8 cellular contexts compared by ENCODE assay signal in genomic region chr9:136484153-136485048, GRCh38. TPM values are rescaled to one million over a fixed set of nuclear protein-coding genes. Genes with fewer than 3 reads are reported as not detected.
A peak's percentile ranks its signal among the peaks of the same experiment; 100 is the strongest.
DNase-seq lines count a peak whose midpoint lies in the region; ATAC-seq, FAIRE-seq and TF ChIP-seq lines count a peak whose summit lies in the region.

No MANE protein-coding gene starts in this region.

- dilution Hi-C loops in keratinocyte (cut with MboI; ENCODE audit: extremely low pct_ligation_motif_present, low sequenced_read_pairs), result no loop called here

- no peaks in the 10 kb centered on the region for H3K9me3 Mint-ChIP-seq in activated naive CD8-positive, alpha-beta T cell treated with anti-CD3 and anti-CD28 coated beads, Interleukin-2, amount 50 U/mL, for 24 hours

- peak; percentile 54 for DNase-seq in ELR (ENCODE audit: low read depth)
- no peak for DNase-seq in activated naive CD8-positive, alpha-beta T cell treated with anti-CD3 and anti-CD28 coated beads, Interleukin-2, amount 50 U/mL, for 24 hours
- DNase-seq in keratinocyte (ENCODE audit: low read depth, low spot score), result peak; percentile 50
- DNase-seq in NK-92 treated with Interleukin-12 subunit alpha and Interleukin-12 subunit beta, amount 100 ng/mL, for 24 hours (lab: John Stamatoyannopoulos, UW), result no peak

- H3K79me2 ChIP-seq in Loucy (ENCODE audit: insufficient read depth, low read length) (peaks cover 34% of the 10 kb centered on the region), keratinocyte (ENCODE audit: control insufficient read depth, insufficient read depth, low read length) (peaks cover 31% of the 10 kb centered on the region)

- peaks cover 27% of the 10 kb centered on the region for H3K4me1 Mint-ChIP-seq in activated naive CD8-positive, alpha-beta T cell treated with anti-CD3 and anti-CD28 coated beads, Interleukin-2, amount 50 U/mL, for 24 hours

- H3K4me3 ChIP-seq in Loucy (ENCODE audit: low read length, poor library complexity, severe bottlenecking) (peak overlapping the region; percentile 84), keratinocyte (ENCODE audit: control insufficient read depth in 2 of 3, extremely low read depth in 1 of 3, insufficient read depth in 2 of 3, low read depth in 1 of 3, low read length in 3 of 3) (peak overlapping the region; percentile 68 to 79 (median 78)), subcutaneous abdominal adipose tissue (ENCODE audit: low read depth in 1 of 5, low read length in 5 of 5) (peak overlapping the region in 4 of 5 donors; percentile 44 to 74 (median 58))

- no peak for FAIRE-seq in keratinocyte (lab: Jason Lieb, UNC)

- H3K27ac ChIP-seq in keratinocyte (ENCODE audit: control insufficient read depth, insufficient read depth, low read length) (peak overlapping the region; percentile 96), subcutaneous abdominal adipose tissue (ENCODE audit: low read depth, low read length) (peak overlapping the region; percentile 94)

- H3K27me3 ChIP-seq in Loucy (ENCODE audit: insufficient read depth, low read length, poor library complexity, severe bottlenecking), result no peaks in the 10 kb centered on the region
- no peaks in the 10 kb centered on the region for H3K27me3 ChIP-seq in keratinocyte (ENCODE audit: control insufficient read depth, extremely low read depth, insufficient read depth, low read length)
- H3K27me3 ChIP-seq in subcutaneous abdominal adipose tissue (ENCODE audit: control insufficient read depth in 5 of 5, insufficient read depth in 4 of 5, low read length in 5 of 5), result no peaks in the 10 kb centered on the region

- no peaks in the 10 kb centered on the region; the same call in 1 of the 2 replicates for H3K36me3 ChIP-seq in Loucy (ENCODE audit: insufficient read depth, low read length)
- peaks cover 3 to 9% of the 10 kb centered on the region in 2 experiments for H3K36me3 ChIP-seq in keratinocyte (ENCODE audit: control insufficient read depth in 2 of 2, extremely low read depth in 1 of 2, insufficient read depth in 2 of 2, low read length in 2 of 2)
- H3K36me3 ChIP-seq in subcutaneous abdominal adipose tissue (ENCODE audit: control insufficient read depth in 5 of 5, insufficient read depth in 5 of 5, low read length in 5 of 5), result peaks cover 0 to 6% (median 2%) of the 10 kb centered on the region in 5 donors

- no peak for TF ChIP-seq CTCF in Loucy (conservative IDR thresholded peaks at IDR 0.05; ENCODE audit: low read length)
- TF ChIP-seq CTCF in keratinocyte (optimal IDR thresholded peaks at IDR 0.05 in 1 of 3, IDR thresholded peaks at IDR 0.05 in 1 of 3, conservative IDR thresholded peaks at IDR 0.05 in 1 of 3; ENCODE audit: extremely low read depth in 1 of 3, insufficient read depth in 2 of 3, low read length in 3 of 3), result no peak

- H3K4me2 ChIP-seq in Loucy (ENCODE audit: low read depth, low read length, poor library complexity, severe bottlenecking), result peak overlapping the region; percentile 83
- H3K4me2 ChIP-seq in keratinocyte (ENCODE audit: control insufficient read depth, extremely low read depth, insufficient read depth, low read depth, low read length), result peak overlapping the region; percentile 90

- H2AFZ ChIP-seq in Loucy (ENCODE audit: low read length) (no peak overlapping the region), keratinocyte (ENCODE audit: control insufficient read depth, low read length) (peak overlapping the region; percentile 41)

- no peak for ATAC-seq in activated naive CD8-positive, alpha-beta T cell treated with anti-CD3 and anti-CD28 coated beads, Interleukin-2, amount 50 U/mL, for 24 hours
- no peak for ATAC-seq in GM19035 (IDR thresholded peaks at IDR 0.05; ENCODE audit: unreplicated experiment)
- ATAC-seq in HG03565 (IDR thresholded peaks at IDR 0.05; ENCODE audit: unreplicated experiment), result no peak

- H3K27me3 Mint-ChIP-seq in activated naive CD8-positive, alpha-beta T cell treated with anti-CD3 and anti-CD28 coated beads, Interleukin-2, amount 50 U/mL, for 24 hours, result no peaks in the 10 kb centered on the region

- H3K9me2 ChIP-seq in Loucy (replicated peaks; ENCODE audit: low read depth, low read length), result no peaks in the 10 kb centered on the region

- no peaks in the 10 kb centered on the region for H3K9me1 ChIP-seq in keratinocyte (ENCODE audit: control insufficient read depth, extremely low read depth, insufficient read depth, low read length)

- H4K20me1 ChIP-seq in Loucy (ENCODE audit: insufficient read depth, low read length, poor library complexity, severe bottlenecking) (peaks cover 42% of the 10 kb centered on the region), keratinocyte (ENCODE audit: control insufficient read depth, extremely low read depth, insufficient read depth, low read length) (peaks cover 10% of the 10 kb centered on the region)

- H3K9me3 ChIP-seq in Loucy (ENCODE audit: insufficient read depth, low read depth, low read length) (no peaks in the 10 kb centered on the region), keratinocyte (ENCODE audit: control insufficient read depth, low read depth, low read length) (no peaks in the 10 kb centered on the region), subcutaneous abdominal adipose tissue (ENCODE audit: control insufficient read depth in 5 of 5, low read length in 5 of 5) (no peaks in the 10 kb centered on the region)

- H3K4me1 ChIP-seq in Loucy (ENCODE audit: insufficient read depth, low read length, poor library complexity, severe bottlenecking) (peaks cover 21% of the 10 kb centered on the region), keratinocyte (ENCODE audit: control insufficient read depth, extremely low read depth, insufficient read depth, low read length) (peaks cover 17% of the 10 kb centered on the region), subcutaneous abdominal adipose tissue (ENCODE audit: control insufficient read depth in 5 of 5, insufficient read depth in 5 of 5, low read length in 5 of 5) (peaks cover 6 to 40% (median 35%) of the 10 kb centered on the region in 5 donors)

- H3K36me3 Mint-ChIP-seq in activated naive CD8-positive, alpha-beta T cell treated with anti-CD3 and anti-CD28 coated beads, Interleukin-2, amount 50 U/mL, for 24 hours (ENCODE audit: low read depth), result peaks cover 14% of the 10 kb centered on the region

- H3K4me3 Mint-ChIP-seq in activated naive CD8-positive, alpha-beta T cell treated with anti-CD3 and anti-CD28 coated beads, Interleukin-2, amount 50 U/mL, for 24 hours, result peak overlapping the region; percentile 48

- peaks cover 2% of the 10 kb centered on the region; the same call in 1 of the 2 replicates for H3F3A ChIP-seq in Loucy (ENCODE audit: low read depth)

- H3K9ac ChIP-seq in Loucy (ENCODE audit: low read depth, low read length, poor library complexity, severe bottlenecking) (peak overlapping the region; percentile 89), keratinocyte (ENCODE audit: control insufficient read depth, extremely low read depth, insufficient read depth, low read length) (peak overlapping the region; percentile 93), subcutaneous abdominal adipose tissue (ENCODE audit: low read length in 5 of 5) (peak overlapping the region in 3 of 5 donors; percentile 48 to 72 (median 55))

- peak overlapping the region; percentile 54 for H3K27ac Mint-ChIP-seq in activated naive CD8-positive, alpha-beta T cell treated with anti-CD3 and anti-CD28 coated beads, Interleukin-2, amount 50 U/mL, for 24 hours

RNA-seq across cellular contexts. Expression of gene SEC16A, which starts 1.6 kb away (rescaled TPM):
- polyA plus RNA-seq in keratinocyte, result 12.2 to 33.1 TPM (median 15.8 TPM) in 3 replicates
- 22.4 TPM for polyA plus RNA-seq in keratinocyte (2011; ENCODE audit: low read depth)
- polyA plus RNA-seq in keratinocyte (2011; cell fraction: cytosol; rRNA removed), result 28.6 and 31.4 TPM in 2 replicates
- polyA plus RNA-seq in keratinocyte (2011; cell fraction: nucleus; rRNA removed), result 152 and 161 TPM in 2 replicates
- 40.9 and 60.4 TPM in 2 replicates for polyA plus RNA-seq in keratinocyte (2012; ENCODE audit: low replicate concordance)
- 28.0 to 141 TPM (median 38.6 TPM) in 3 replicates for polyA minus RNA-seq in keratinocyte
- polyA minus RNA-seq in keratinocyte (2011; cell fraction: cytosol; rRNA and poly(A)+ RNA removed), result 46.6 TPM
- polyA minus RNA-seq in keratinocyte (2011; cell fraction: nucleus; rRNA and poly(A)+ RNA removed), result 84.6 and 123 TPM in 2 replicates

RNA-seq across cellular contexts. Expression of gene INPP5E, which starts 44.8 kb away (rescaled TPM):
- polyA plus RNA-seq in keratinocyte, result 4.4 to 6.5 TPM (median 5.2 TPM) in 3 replicates
- polyA plus RNA-seq in keratinocyte (2011; ENCODE audit: low read depth), result 2.7 TPM
- polyA plus RNA-seq in keratinocyte (2011; cell fraction: cytosol; rRNA removed), result 3.3 and 5.5 TPM in 2 replicates
- 20.7 and 26.3 TPM in 2 replicates for polyA plus RNA-seq in keratinocyte (2011; cell fraction: nucleus; rRNA removed)
- 4.6 and 7.2 TPM in 2 replicates for polyA plus RNA-seq in keratinocyte (2012; ENCODE audit: low replicate concordance)
- 3.9 to 9.0 TPM (median 3.9 TPM) in 3 replicates for polyA minus RNA-seq in keratinocyte
- polyA minus RNA-seq in keratinocyte (2011; cell fraction: cytosol; rRNA and poly(A)+ RNA removed), result 5.9 TPM
- polyA minus RNA-seq in keratinocyte (2011; cell fraction: nucleus; rRNA and poly(A)+ RNA removed), result 7.7 and 9.2 TPM in 2 replicates

Comparison
In these comparisons a context has a peak if more than half of its experiments do, and no peak if none do; other contexts are left out.
1. DNase-seq: peak in ELR (single experiment) and keratinocyte (single experiment); none in activated naive CD8-positive, alpha-beta T cell treated with anti-CD3 and anti-CD28 coated beads, Interleukin-2, amount 50 U/mL, for 24 hours (single experiment) and NK-92 treated with Interleukin-12 subunit alpha and Interleukin-12 subunit beta, amount 100 ng/mL, for 24 hours (single experiment).
2. Peak in every context shown above with its lines, with median percentiles within 50 percentile points of each other: H3K4me3 ChIP-seq and H3K9ac ChIP-seq.